Comparison of ENCODE assay signal across 25 cellular contexts in genomic region chr12:106883421-106883820, GRCh38.
DNase-seq lines count a peak whose midpoint lies in the region; ATAC-seq and TF ChIP-seq lines count a peak whose summit lies in the region.
"Had no signal": no experiment of that assay in that cellular context is flagged by ENCODE, and none has a peak within 500 bp of the region (broad histone marks: within the 10 kb centered on the region; RNA-seq: fewer than 3 reads in every experiment).

No MANE protein-coding gene starts in this region.

- no peaks in the 10 kb centered on the region for H3K79me2 ChIP-seq in mammary epithelial cell (ENCODE audit: insufficient read depth, low read length)

- ATAC-seq in GM18511 (IDR thresholded peaks at IDR 0.05; ENCODE audit: unreplicated experiment), result no peak
- ATAC-seq: activated CD8-positive, alpha-beta memory T cell treated with anti-CD3 and anti-CD28 coated beads, Interleukin-2, amount 10 ng/mL, durations not matched to agents 7 days and 5 days; activated T-cell treated with anti-CD3 and anti-CD28 coated beads, Interleukin-2, amount 50 U/mL, for 72 hours; effector memory CD8-positive, alpha-beta T cell; lower lobe of right lung had no signal

- TF ChIP-seq CTCF in mammary epithelial cell (conservative IDR thresholded peaks at IDR 0.05 in 1 of 2, IDR thresholded peaks at IDR 0.05 in 1 of 2; ENCODE audit: extremely low read depth in 1 of 2, insufficient read depth in 1 of 2, low read depth in 1 of 2, low read length in 2 of 2) (no peak), breast epithelium (IDR thresholded peaks at IDR 0.05) (no peak)

- H3K9ac ChIP-seq in mammary epithelial cell (ENCODE audit: insufficient read depth, low read length), result no peak overlapping the region
- H3K9ac ChIP-seq: BLaER1 had no signal

- H3K4me2 ChIP-seq in mammary epithelial cell (ENCODE audit: insufficient read depth, low read depth, low read length), result no peak overlapping the region
- H3K4me2 ChIP-seq: BLaER1 had no signal

- intact Hi-C loops in mammary epithelial cell (cut with micrococcal nuclease), result no loop called here
- intact Hi-C loops in breast epithelium (cut with DNase I; ENCODE audit: low total_unique reads), result no loop called here

- H3K36me3 ChIP-seq in mammary epithelial cell (ENCODE audit: insufficient read depth, low read length), result peaks cover 8% of the 10 kb centered on the region
- H3K36me3 ChIP-seq in breast epithelium, result no peaks in the 10 kb centered on the region

- H2AFZ ChIP-seq in mammary epithelial cell (ENCODE audit: low read depth, low read length), result no peak overlapping the region

- H3K9me3 ChIP-seq in mammary epithelial cell (replicated peaks; ENCODE audit: insufficient read depth, low read length) (no peaks in the 10 kb centered on the region), breast epithelium (no peaks in the 10 kb centered on the region)
- H3K9me3 ChIP-seq: ascending aorta, BLaER1, esophagus muscularis mucosa, lower lobe of right lung had no signal

- H3K27ac ChIP-seq in mammary epithelial cell (ENCODE audit: insufficient read depth, low read depth, low read length), result no peak overlapping the region
- H3K27ac ChIP-seq in breast epithelium, result no peak overlapping the region
- H3K27ac ChIP-seq: ascending aorta, BLaER1, esophagus muscularis mucosa, lower lobe of right lung, skin epidermis had no signal

- dilution Hi-C loops in mammary epithelial cell (cut with HindIII; ENCODE audit: low sequenced_read_pairs), result no loop called here

- CTCF ChIA-PET in mammary epithelial cell (lab: Charles Lee; ENCODE audit: low non-redundant PET), result no interaction called here

- peak; percentile 20 for DNase-seq in mammary epithelial cell
- no peak for DNase-seq in breast epithelium (ENCODE audit: low spot score in 2 of 2)
- DNase-seq in astrocyte of the hippocampus (ENCODE audit: low read depth, low spot score), result peak; percentile 43
- DNase-seq in iris pigment epithelial cell (ENCODE audit: low read depth), result peak; percentile 83
- no peak for DNase-seq in activated gamma-delta T cell (lab: John Stamatoyannopoulos, UW)
- DNase-seq in NCI-H2081 (lab: John Stamatoyannopoulos, UW), result no peak
- DNase-seq in ACHN, result no peak
- DNase-seq: 8988T; activated CD4-positive, alpha-beta T cell treated with anti-CD3 and anti-CD28 coated beads, Interleukin-2, amount 50 U/mL, for 1 hour; activated CD8-positive, alpha-beta memory T cell treated with anti-CD3 and anti-CD28 coated beads, Interleukin-2, amount 10 ng/mL, durations not matched to agents 7 days and 5 days; activated naive CD4-positive, alpha-beta T cell treated with anti-CD3 and anti-CD28 coated beads, Interleukin-2, amount 10 ng/mL, durations not matched to agents 7 days and 5 days; activated T-cell treated with anti-CD3 and anti-CD28 coated beads, Interleukin-2, amount 50 U/mL, for 72 hours; COR-L47; DND-41; effector memory CD8-positive, alpha-beta T cell; kidney; lower lobe of right lung; NCI-H1105; NCI-H1930; NCI-H345 had no signal

- peaks cover 6% of the 10 kb centered on the region for H3K4me1 ChIP-seq in mammary epithelial cell (ENCODE audit: insufficient read depth, low read length)
- no peaks in the 10 kb centered on the region for H3K4me1 ChIP-seq in breast epithelium
- H3K4me1 ChIP-seq: ascending aorta, BLaER1, esophagus muscularis mucosa, lower lobe of right lung had no signal

- no TSS peak for BruUV-seq in mammary epithelial cell (replicated peaks; lab: Mats Ljungman, UMichigan)

- H3K27me3 ChIP-seq in mammary epithelial cell (ENCODE audit: insufficient read depth, low read length), result no peaks in the 10 kb centered on the region
- H3K27me3 ChIP-seq in breast epithelium, result no peaks in the 10 kb centered on the region
- H3K27me3 ChIP-seq: ascending aorta, BLaER1, esophagus muscularis mucosa had no signal

- H3K4me3 ChIP-seq in mammary epithelial cell (replicated peaks in 1 of 3; ENCODE audit: insufficient read depth in 1 of 3, low read depth in 2 of 3, low read length in 3 of 3) (no peak overlapping the region), breast epithelium (no peak overlapping the region)
- H3K4me3 ChIP-seq: ascending aorta, BLaER1, esophagus muscularis mucosa, lower lobe of right lung, skin epidermis had no signal

- H4K20me1 ChIP-seq in mammary epithelial cell (ENCODE audit: insufficient read depth, low read length), result no peaks in the 10 kb centered on the region
- H4K20me1 ChIP-seq: BLaER1 had no signal

- in situ Hi-C loops in mammary epithelial cell (cut with MboI; ENCODE audit: low sequenced_read_pairs in 2 of 2) (no loop called here), ACHN (cut with HindIII; ENCODE audit: low pct_ligation_motif_present, low pct_unique_long_range_greater_than_20kb, low sequenced_read_pairs) (no loop called here)

- 94% methylated on average over 1 of the region's 1 CpG for WGBS in mammary epithelial cell (ENCODE audit: low coverage, missing lambda C conversion rate)

- TF ChIP-seq POLR2A in breast epithelium (IDR thresholded peaks at IDR 0.05), result no peak

Comparison
In these comparisons a context has a peak if more than half of its experiments do, and no peak if none do; other contexts are left out.
1. DNase-seq: peak in mammary epithelial cell (single experiment), astrocyte of the hippocampus (single experiment) and iris pigment epithelial cell (single experiment); none in breast epithelium (0 of 2), activated gamma-delta T cell (single experiment), NCI-H2081 (0 of 2) and ACHN (single experiment).